ENCODE assay signal across 17 cellular contexts in the genomic region with DNA sequence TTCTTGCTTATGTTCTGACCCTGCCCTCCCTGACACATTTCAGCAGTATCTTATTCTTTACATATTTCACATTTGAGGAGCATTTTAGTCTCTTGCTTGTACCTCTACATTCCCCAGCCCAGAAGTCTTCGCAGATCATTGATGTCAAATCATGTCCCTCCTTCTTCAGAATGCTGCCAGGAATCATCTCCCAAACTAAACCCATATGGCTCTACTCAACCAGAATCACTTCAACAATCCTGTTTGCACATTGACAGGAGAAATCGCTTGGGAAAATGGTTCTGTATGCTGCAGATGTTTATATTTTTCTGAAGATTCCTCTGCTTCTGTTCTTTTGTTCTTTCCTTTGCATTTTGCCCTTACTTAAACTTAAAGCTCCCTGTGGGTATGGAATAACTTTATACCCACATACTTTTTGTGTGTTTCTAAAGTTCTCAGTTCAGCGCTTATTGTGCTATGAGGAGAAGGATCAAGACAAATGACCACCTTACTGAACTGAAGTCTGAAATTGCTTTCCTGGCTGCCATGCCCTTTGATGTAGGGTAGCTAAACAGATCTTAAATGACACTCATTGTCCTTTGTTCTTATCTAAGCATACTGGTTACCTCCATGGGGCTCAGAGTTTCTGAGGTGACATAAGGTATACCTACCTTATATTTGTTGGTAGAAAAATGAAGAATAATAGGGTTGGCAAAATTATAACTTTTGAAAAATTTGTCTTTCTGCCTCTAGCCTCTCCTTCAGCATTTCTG.
DNase-seq lines count a peak whose midpoint lies in the region; ATAC-seq and TF ChIP-seq lines count a peak whose summit lies in the region.
"Had no signal": no experiment of that assay in that cellular context is flagged by ENCODE, and none has a peak within 500 bp of the region (broad histone marks: within the 10 kb centered on the region; RNA-seq: fewer than 3 reads in every experiment).

No MANE protein-coding gene starts in this region.

- H3K14ac ChIP-seq in IMR-90 (replicated peaks; ENCODE audit: low read depth, low read length) = no peak overlapping the region

- H2BK120ac ChIP-seq in IMR-90 (ENCODE audit: low read depth, low read length) = peak overlapping the region; percentile 37; the same call in 1 of the 2 replicates

- H2BK15ac ChIP-seq in IMR-90 (ENCODE audit: low read depth, low read length) = no peak overlapping the region

- H2AFZ ChIP-seq in GM23248 (no peak overlapping the region), IMR-90 (replicated peaks; ENCODE audit: low read length, poor library complexity) (no peak overlapping the region), hepatocyte (no peak overlapping the region)

- H3K27me3 ChIP-seq in GM23248 (replicated peaks; ENCODE audit: insufficient read depth) (no peaks in the 10 kb centered on the region), IMR-90 (ENCODE audit: control insufficient read depth, insufficient read depth, low read length) (no peaks in the 10 kb centered on the region), hepatocyte (no peaks in the 10 kb centered on the region)

- no peak overlapping the region for H2AK5ac ChIP-seq in IMR-90 (ENCODE audit: low read depth, low read length)

- DNase-seq in GM23248 (peak; percentile 5), IMR-90 (no peak), SK-N-MC (ENCODE audit: low read depth, low spot score) (no peak), left kidney (ENCODE audit: low read depth, low spot score) (peak; percentile 26), hepatocyte (ENCODE audit: low spot score) (no peak), NCI-H146 (lab: John Stamatoyannopoulos, UW) (no peak), NCI-H1930 (lab: John Stamatoyannopoulos, UW) (no peak)
- DNase-seq: ACHN, AML-193, DMS79 treated with DMSO at 0.1 percent for 48 hours, H7, KG1, NCI-H1417 treated with DMSO at 0.1 percent for 48 hours, NCI-H2081, NCI-H524, NCI-H82 had no signal

- H3K9me1 ChIP-seq in IMR-90 (ENCODE audit: insufficient read depth, low read length) = no peaks in the 10 kb centered on the region

- H3K9me2 ChIP-seq in GM23248 (ENCODE audit: insufficient read depth) (no peaks in the 10 kb centered on the region), hepatocyte (replicated peaks; ENCODE audit: insufficient read depth) (no peaks in the 10 kb centered on the region)

- dilution Hi-C loops in IMR-90 (cut with HindIII; ENCODE audit: low sequenced_read_pairs, unreplicated experiment) = no loop called here

- no peak overlapping the region for H4K91ac ChIP-seq in IMR-90 (ENCODE audit: insufficient read depth, low read depth, low read length)

- intact Hi-C loops in IMR-90 (cut with micrococcal nuclease) = no loop called here

- in situ Hi-C loops in GM23248 (cut with MboI) = no loop called here
- in situ Hi-C loops in IMR-90 (cut with MboI; ENCODE audit: low sequenced_read_pairs) = no loop called here

- H3K4me2 ChIP-seq in GM23248 (ENCODE audit: unreplicated experiment) (no peak overlapping the region), IMR-90 (ENCODE audit: low read depth, low read length) (no peak overlapping the region), hepatocyte (no peak overlapping the region)

- H3K79me2 ChIP-seq in GM23248 (ENCODE audit: insufficient read depth) = no peaks in the 10 kb centered on the region
- H3K79me2 ChIP-seq in hepatocyte = no peaks in the 10 kb centered on the region

- no peak overlapping the region for H3K56ac ChIP-seq in IMR-90 (ENCODE audit: extremely low read depth, insufficient read depth, low read length)

- 41 to 52% methylated on average over 3 of the region's 3 CpGs for WGBS in GM23248 (ENCODE audit: low coverage in 1 of 2, low lambda C conversion rate in 2 of 2, missing lambda C conversion rate in 2 of 2), 2 experiments
- WGBS in IMR-90 (ENCODE audit: extremely low coverage in 2 of 2, insufficient read length in 1 of 2), 2 experiments = no CpG with 5 or more reads among the region's 3 CpGs
- WGBS in hepatocyte (ENCODE audit: low lambda C conversion rate, missing lambda C conversion rate) = 85% methylated on average over 3 of the region's 3 CpGs

- no peak overlapping the region for H4K5ac ChIP-seq in IMR-90 (ENCODE audit: low read depth, low read length)

- ATAC-seq in IMR-90 (ENCODE audit: low read depth) = no peak

- H3K9ac ChIP-seq in GM23248 = no peak overlapping the region
- no peak overlapping the region for H3K9ac ChIP-seq in IMR-90 (ENCODE audit: low read depth, low read length)
- no peak overlapping the region for H3K9ac ChIP-seq in SK-N-MC (ENCODE audit: insufficient read length)

- H3K27ac ChIP-seq in GM23248 (no peak overlapping the region), IMR-90 (ENCODE audit: insufficient read depth, low read length) (no peak overlapping the region), SK-N-MC (peak overlapping the region; percentile 84), hepatocyte (no peak overlapping the region)
- H3K27ac ChIP-seq: C4-2B had no signal

- no peak overlapping the region for H2AK9ac ChIP-seq in IMR-90 (replicated peaks; ENCODE audit: low read depth, low read length, poor library complexity)

- H2BK5ac ChIP-seq in IMR-90 (ENCODE audit: low read depth, low read length, poor library complexity, severe bottlenecking) = no peak overlapping the region

- H3K23ac ChIP-seq in IMR-90 (ENCODE audit: low read depth, low read length) = no peak overlapping the region

- TF ChIP-seq POLR2A in IMR-90 (IDR thresholded peaks at IDR 0.05; ENCODE audit: low read depth, low read length) = no peak

- no peak overlapping the region for H3K4ac ChIP-seq in IMR-90 (ENCODE audit: low read depth, low read length)

- no peaks in the 10 kb centered on the region for H3K79me1 ChIP-seq in IMR-90 (ENCODE audit: low read depth in 1 of 2, low read length in 2 of 2)

- no peak for TF ChIP-seq RAD21 in IMR-90 (IDR thresholded peaks at IDR 0.05; ENCODE audit: low read length)

- CTCF ChIA-PET in IMR-90 (lab: Yijun Ruan, JAX) = interaction anchor here (1.0 kb wide), 1 partner anchor 11 kb away, joined by 3 read pairs; no protein-coding TSS in a partner anchor

- POLR2A ChIA-PET in IMR-90 (lab: Charles Lee; ENCODE audit: unreplicated experiment) = no interaction called here

- peaks cover 20% of the 10 kb centered on the region for H3F3A ChIP-seq in GM23248 (ENCODE audit: insufficient read depth)

- H3K4me3 ChIP-seq in GM23248 = no peak overlapping the region
- H3K4me3 ChIP-seq in IMR-90 (ENCODE audit: insufficient read depth, low read depth, low read length) = no peak overlapping the region
- no peak overlapping the region for H3K4me3 ChIP-seq in SK-N-MC
- H3K4me3 ChIP-seq in hepatocyte = no peak overlapping the region

- H4K20me1 ChIP-seq in GM23248 (ENCODE audit: insufficient read depth) = no peaks in the 10 kb centered on the region
- H4K20me1 ChIP-seq in IMR-90 (ENCODE audit: insufficient read depth, low read length) = no peaks in the 10 kb centered on the region
- H4K20me1 ChIP-seq in hepatocyte (ENCODE audit: insufficient read depth, poor library complexity, severe bottlenecking) = no peaks in the 10 kb centered on the region

- H3K4me1 ChIP-seq in GM23248 (ENCODE audit: insufficient read depth) (peaks cover 32% of the 10 kb centered on the region), IMR-90 (ENCODE audit: control insufficient read depth, insufficient read depth, low read length) (peaks cover 3% of the 10 kb centered on the region; the same call in 1 of the 2 replicates), hepatocyte (ENCODE audit: insufficient read depth) (no peaks in the 10 kb centered on the region)

- no peaks in the 10 kb centered on the region for H3K9me3 ChIP-seq in GM23248 (ENCODE audit: low read depth)
- no peaks in the 10 kb centered on the region for H3K9me3 ChIP-seq in IMR-90 (ENCODE audit: control insufficient read depth, insufficient read depth, low read length)
- no peaks in the 10 kb centered on the region for H3K9me3 ChIP-seq in SK-N-MC (ENCODE audit: low read depth, low read length)
- H3K9me3 ChIP-seq in hepatocyte (ENCODE audit: low read depth) = no peaks in the 10 kb centered on the region

- H2BK20ac ChIP-seq in IMR-90 (ENCODE audit: low read depth, low read length) = no peak overlapping the region

- H4K8ac ChIP-seq in IMR-90 (ENCODE audit: low read depth in 2 of 2, low read length in 2 of 2) = no peak overlapping the region

- no TSS peak for BruUV-seq in IMR-90 (replicated peaks; lab: Mats Ljungman, UMichigan)

- TF ChIP-seq CTCF in IMR-90 (conservative IDR thresholded peaks at IDR 0.05; ENCODE audit: low read depth, low read length) = no peak
- no peak for TF ChIP-seq CTCF in hepatocyte (IDR thresholded peaks at IDR 0.05; ENCODE audit: poor library complexity)

- H3K18ac ChIP-seq in IMR-90 (ENCODE audit: low read depth, low read length) = no peak overlapping the region

- H3K36me3 ChIP-seq in GM23248 (ENCODE audit: low read depth) (no peaks in the 10 kb centered on the region), IMR-90 (ENCODE audit: control insufficient read depth, insufficient read depth, low read length) (no peaks in the 10 kb centered on the region), SK-N-MC (ENCODE audit: insufficient read depth, low read length) (no peaks in the 10 kb centered on the region), hepatocyte (replicated peaks; ENCODE audit: insufficient read depth, low read depth) (no peaks in the 10 kb centered on the region)

TF ChIP-seq in IMR-90, 13 proteins besides CTCF, POLR2A, EP300 and RAD21:
- TF ChIP-seq CHD1 (IDR thresholded peaks at IDR 0.05; ENCODE audit: low read depth, low read length) (no peak), BHLHE40 (IDR thresholded peaks at IDR 0.05; ENCODE audit: low read depth, low read length) (no peak)

Comparison
In these comparisons a context has a peak if more than half of its experiments do, and no peak if none do; other contexts are left out.
1. DNase-seq: peak in GM23248 (single experiment) and left kidney (single experiment); none in IMR-90 (single experiment), SK-N-MC (single experiment), hepatocyte (single experiment), NCI-H146 (single experiment) and NCI-H1930 (0 of 2).